Comparison of ENCODE assay signal across 15 cellular contexts in genomic region chr6:36621371-36621855, GRCh38. TPM values are rescaled to one million over a fixed set of nuclear protein-coding genes. Genes with fewer than 3 reads are reported as not detected.
DNase-seq lines count a peak whose midpoint lies in the region; ATAC-seq and TF ChIP-seq lines count a peak whose summit lies in the region.
"Had no signal": no experiment of that assay in that cellular context is flagged by ENCODE, and none has a peak within 500 bp of the region (broad histone marks: within the 10 kb centered on the region; RNA-seq: fewer than 3 reads in every experiment).

No MANE protein-coding gene starts in this region.

- DNase-seq in activated CD4-positive, CD25-positive, alpha-beta regulatory T cell treated with anti-CD3 and anti-CD28 coated beads, Interleukin-2, amount 50 U/mL, for 72 hours, result peak; percentile 1
- DNase-seq in activated CD4-positive, CD25-positive, alpha-beta regulatory T cell (lab: John Stamatoyannopoulos, UW), result no peak
- DNase-seq in Panc1 (ENCODE audit: low read depth, low spot score), result no peak
- peak; percentile 42 for DNase-seq in left lobe of liver (ENCODE audit: low spot score)
- peak; percentile 2 for DNase-seq in stomach
- no peak for DNase-seq in colonic mucosa
- no peak for DNase-seq in left ventricle myocardium superior
- DNase-seq: DMS53, NCI-H1694, NCI-H2081, NCI-H2171 treated with DMSO at 0.1 percent for 48 hours, NCI-H524 treated with DMSO at 0.1 percent for 48 hours, NCI-H82 had no signal

- H3K4me3 ChIP-seq in Panc1 (ENCODE audit: low read depth in 2 of 2, low read length in 2 of 2) (no peak overlapping the region), stomach (no peak overlapping the region), colonic mucosa (no peak overlapping the region)

- H3K27me3 ChIP-seq in Panc1 (ENCODE audit: control insufficient read depth, insufficient read depth, low read length) (no peaks in the 10 kb centered on the region), stomach (no peaks in the 10 kb centered on the region), colonic mucosa (no peaks in the 10 kb centered on the region)

- BruUV-seq in Panc1 (replicated peaks; lab: Mats Ljungman, UMichigan), result no TSS peak

- H3K36me3 Mint-ChIP-seq in stimulated activated memory B cell treated with anti-CD40 and anti-IgM and Interleukin-4, amounts not matched to agents 10 μg/mL and 1 μg/mL and 100 μg/mL, for 72 hours, result no peaks in the 10 kb centered on the region

- no peak for ATAC-seq in Panc1
- ATAC-seq in left lobe of liver, result no peak
- ATAC-seq in stimulated activated memory B cell treated with anti-CD40 and anti-IgM and Interleukin-4, amounts not matched to agents 10 μg/mL and 1 μg/mL and 100 μg/mL, for 72 hours, result no peak
- no peak for ATAC-seq in left ventricle myocardium superior

- 82 to 92% (median 89%) methylated on average over 7 of the region's 7 CpGs for WGBS in stomach, 5 donors

- H3K36me3 ChIP-seq in Panc1 (ENCODE audit: control insufficient read depth, insufficient read depth, low read length) (no peaks in the 10 kb centered on the region), stomach (no peaks in the 10 kb centered on the region), colonic mucosa (no peaks in the 10 kb centered on the region)

- H3K27me3 Mint-ChIP-seq in stimulated activated memory B cell treated with anti-CD40 and anti-IgM and Interleukin-4, amounts not matched to agents 10 μg/mL and 1 μg/mL and 100 μg/mL, for 72 hours, result no peaks in the 10 kb centered on the region

- TF ChIP-seq CTCF in Panc1 (IDR thresholded peaks at IDR 0.05) (no peak), stomach (IDR thresholded peaks at IDR 0.05) (no peak), colonic mucosa (IDR thresholded peaks at IDR 0.05) (no peak)

- in situ Hi-C loops in Panc1 (cut with HindIII; ENCODE audit: low pct_unique_long_range_greater_than_20kb, low sequenced_read_pairs), result no loop called here

- peak overlapping the region in 1 of 2 donors; percentile 6 for H3K9ac ChIP-seq in colonic mucosa (ENCODE audit: low read depth in 2 of 2, low read length in 2 of 2)

- peaks cover 29% of the 10 kb centered on the region for H3K4me1 Mint-ChIP-seq in stimulated activated memory B cell treated with anti-CD40 and anti-IgM and Interleukin-4, amounts not matched to agents 10 μg/mL and 1 μg/mL and 100 μg/mL, for 72 hours

- POLR2A ChIA-PET in Panc1 (lab: Charles Lee), result no interaction called here

- H3K9me3 ChIP-seq in Panc1 (ENCODE audit: control insufficient read depth, insufficient read depth, low read depth, low read length) (no peaks in the 10 kb centered on the region), stomach (no peaks in the 10 kb centered on the region), colonic mucosa (no peaks in the 10 kb centered on the region)

- H3K27ac Mint-ChIP-seq in stimulated activated memory B cell treated with anti-CD40 and anti-IgM and Interleukin-4, amounts not matched to agents 10 μg/mL and 1 μg/mL and 100 μg/mL, for 72 hours, result no peak overlapping the region

- CTCF ChIA-PET in Panc1 (lab: Charles Lee), result interaction anchor here (0.6 kb wide), 1 partner anchor 139 kb away, joined by 4 read pairs; no protein-coding TSS in a partner anchor

- peaks cover 19% of the 10 kb centered on the region for H3K4me1 ChIP-seq in Panc1 (ENCODE audit: control insufficient read depth, insufficient read depth, low read length)
- H3K4me1 ChIP-seq in stomach, result peaks cover 26 to 57% (median 41%) of the 10 kb centered on the region in 4 donors
- H3K4me1 ChIP-seq in colonic mucosa, result peaks cover 20% of the 10 kb centered on the region

- peak overlapping the region; percentile 20; the same call in 1 of the 2 replicates for H3K27ac ChIP-seq in Panc1 (ENCODE audit: low read length)
- no peak overlapping the region for H3K27ac ChIP-seq in stomach
- H3K27ac ChIP-seq in colonic mucosa, result no peak overlapping the region
- H3K27ac ChIP-seq: 22Rv1 had no signal

- no peak for TF ChIP-seq EP300 in stomach (IDR thresholded peaks at IDR 0.05)

- no peak overlapping the region for H3K4me3 Mint-ChIP-seq in stimulated activated memory B cell treated with anti-CD40 and anti-IgM and Interleukin-4, amounts not matched to agents 10 μg/mL and 1 μg/mL and 100 μg/mL, for 72 hours

- no peaks in the 10 kb centered on the region for H3K9me3 Mint-ChIP-seq in stimulated activated memory B cell treated with anti-CD40 and anti-IgM and Interleukin-4, amounts not matched to agents 10 μg/mL and 1 μg/mL and 100 μg/mL, for 72 hours

- TF ChIP-seq POLR2A in stomach (IDR thresholded peaks at IDR 0.05), result no peak

- intact Hi-C loops in Panc1 (cut with micrococcal nuclease; ENCODE audit: unreplicated experiment) (no loop called here), stomach (cut with DNase I; ENCODE audit: low total_unique reads) (loop anchor here (5.0 to 10.0 kb wide), 2 partner anchors 66 to 133 kb away; no protein-coding TSS in a partner anchor), colonic mucosa (cut with DNase I) (no loop called here), left ventricle myocardium superior (cut with micrococcal nuclease) (no loop called here)

RNA-seq across cellular contexts. Expression of gene SRSF3, which starts 27.3 kb away (rescaled TPM):
- total RNA-seq in Panc1 (2021; ENCODE audit: unreplicated experiment), result 356 TPM
- polyA plus RNA-seq in Panc1 (2012; ENCODE audit: insufficient read length), result 270 TPM
- 58.7 TPM for total RNA-seq in left lobe of liver
- total RNA-seq in stomach, result 100 to 1,000 TPM in 4 of 5 donors, 10 to 100 TPM in 1; 77.2 to 250 (median 145) TPM
- 100 to 1,000 TPM; 130 to 179 (median 146) TPM for polyA plus RNA-seq in stomach
- total RNA-seq in colonic mucosa, result 100 to 1,000 TPM; 252 to 372 TPM
- total RNA-seq in left ventricle myocardium superior, result 123 TPM

RNA-seq across cellular contexts. Expression of gene CDKN1A, which starts 57.1 kb away (rescaled TPM):
- 46.2 TPM for total RNA-seq in Panc1 (2021; ENCODE audit: unreplicated experiment)
- polyA plus RNA-seq in Panc1 (2012; ENCODE audit: insufficient read length), result 52.2 TPM
- total RNA-seq in left lobe of liver, result 32.6 TPM
- total RNA-seq in stomach, result 100 to 1,000 TPM in 1 of 5 donors, 10 to 100 TPM in 4; 41.4 to 116 (median 47.3) TPM
- polyA plus RNA-seq in stomach, result 100 to 1,000 TPM in 1 of 3 donors, 10 to 100 TPM in 2; 36.5 to 118 (median 75.5) TPM
- 100 to 1,000 TPM; 157 to 286 TPM for total RNA-seq in colonic mucosa
- total RNA-seq in left ventricle myocardium superior, result 40.0 TPM

Comparison
In these comparisons a context has a peak if more than half of its experiments do, and no peak if none do; other contexts are left out.
1. DNase-seq: peak in activated CD4-positive, CD25-positive, alpha-beta regulatory T cell treated with anti-CD3 and anti-CD28 coated beads, Interleukin-2, amount 50 U/mL, for 72 hours (single experiment), left lobe of liver (single experiment) and stomach (single experiment); none in activated CD4-positive, CD25-positive, alpha-beta regulatory T cell (0 of 4), Panc1 (single experiment), colonic mucosa (single experiment) and left ventricle myocardium superior (single experiment).